Comparison of ENCODE assay signal across 8 cellular contexts in genomic region chr1:6613361-6614018, GRCh38. TPM values are rescaled to one million over a fixed set of nuclear protein-coding genes. Genes with fewer than 3 reads are reported as not detected.
A peak's percentile ranks its signal among the peaks of the same experiment; 100 is the strongest.
DNase-seq lines count a peak whose midpoint lies in the region; ATAC-seq and TF ChIP-seq lines count a peak whose summit lies in the region.

TSS of gene PHF13 (plus strand) at chr1:6613731. CDS start at chr1:6614067, 336 bp downstream.

- TF ChIP-seq CTCF in CD14-positive monocyte (IDR thresholded peaks at IDR 0.05): no peak
- no peak for TF ChIP-seq CTCF in left lung (IDR thresholded peaks at IDR 0.05)

- peak within 1 kb of the TSS; percentile 72 to 90 (median 80) for H3K27ac Mint-ChIP-seq in CD14-positive monocyte

- peaks cover 0 to 9% of the 10 kb centered on the region in 2 donors for H3K27me3 ChIP-seq in left lung

- no peaks in the 10 kb centered on the region for H3K9me3 ChIP-seq in left lung

- H3K27me3 Mint-ChIP-seq in CD14-positive monocyte (ENCODE audit: low read depth in 3 of 3): peaks cover 11 to 21% (median 17%) of the 10 kb centered on the region in 3 donors

- intact Hi-C loops in CD14-positive monocyte (cut with micrococcal nuclease): loop anchor here in 1 of 2 donors (1.0 kb wide), 2 partner anchors 10 to 33 kb away; no protein-coding TSS in a partner anchor
- intact Hi-C loops in left lung (cut with DNase I): no loop called here

- H3K4me1 ChIP-seq in left lung: peaks cover 7 to 30% of the 10 kb centered on the region in 2 donors

- H3K36me3 ChIP-seq in left lung: peaks cover 0 to 11% of the 10 kb centered on the region in 2 donors

- H3K4me3 ChIP-seq in left lung: peak within 1 kb of the TSS; percentile 85 to 95

- DNase-seq in CD14-positive monocyte (ENCODE audit: low spot score) (peak; percentile 99), NCI-H748 treated with DMSO at 0.1 percent for 48 hours (lab: John Stamatoyannopoulos, UW) (peak; percentile 90), dedifferentiated amniotic fluid mesenchymal stem cell (ENCODE audit: extremely low spot score) (peak; percentile 97), left lung (peak; percentile 100)
- DNase-seq in activated CD4-positive, alpha-beta T cell treated with anti-CD3 and anti-CD28 coated beads, Interleukin-2, amount 50 U/mL, for 24 hours (ENCODE audit: low read depth in 1 of 2, low spot score in 1 of 2): peak; percentile 99 to 100
- peak; percentile 99 for DNase-seq in stimulated activated CD4-positive, alpha-beta T cell treated with anti-CD3 and anti-CD28 coated beads, Interleukin-2, amount 100 ng/mL, for 4 hours (ENCODE audit: low read depth)

- peaks cover 8 to 18% of the 10 kb centered on the region in 2 donors for H3K36me3 Mint-ChIP-seq in CD14-positive monocyte

- peak within 1 kb of the TSS; percentile 88 to 94 for H3K4me3 Mint-ChIP-seq in CD14-positive monocyte

- H3K9me3 Mint-ChIP-seq in CD14-positive monocyte: peaks cover 0 to 4% (median 0%) of the 10 kb centered on the region in 7 donors

- ATAC-seq in GM19397 (IDR thresholded peaks at IDR 0.05; ENCODE audit: unreplicated experiment): peak; percentile 88
- ATAC-seq in HG03565 (IDR thresholded peaks at IDR 0.05; ENCODE audit: unreplicated experiment): peak; percentile 82
- ATAC-seq in left lung: peak; percentile 98

- H3K4me1 Mint-ChIP-seq in CD14-positive monocyte: peaks cover 16% of the 10 kb centered on the region

- H3K27ac ChIP-seq in left lung: peak within 1 kb of the TSS; percentile 90 to 94

RNA-seq across cellular contexts. Expression of gene PHF13, which starts in this region (rescaled TPM):
- polyA plus RNA-seq in CD14-positive monocyte: 1 to 10 TPM; 1.0 to 1.7 TPM
- total RNA-seq in left lung: 10 to 100 TPM; 11.1 to 12.2 TPM

Comparison
In these comparisons a context has a peak if more than half of its experiments do, and no peak if none do; other contexts are left out.
1. Peak in every context shown above with its lines: DNase-seq, ATAC-seq, H3K4me3 ChIP-seq and H3K27ac ChIP-seq.